7 cellular contexts compared by ENCODE assay signal in genomic region chr7:56080726-56081435, GRCh38. TPM values are rescaled to one million over a fixed set of nuclear protein-coding genes. Genes with fewer than 3 reads are reported as not detected.
DNase-seq lines count a peak whose midpoint lies in the region; TF ChIP-seq lines count a peak whose summit lies in the region.
"Not testable (repeated sequence)": the region's sequence is repeated elsewhere in the genome, so short reads cannot be mapped to it uniquely, and the experiment has no call there.

No MANE protein-coding gene starts in this region.

- H3K9ac ChIP-seq in BLaER1 treated with 17β-estradiol and CSF1 and Interleukin-3, amounts not matched to agents 10 nM and 100 nM, result not testable (repeated sequence)
- peak overlapping the region in 1 of 3 donors; percentile 84 for H3K9ac ChIP-seq in skeletal muscle tissue (ENCODE audit: low read depth in 1 of 3, low read length in 3 of 3)

- peaks cover 43 to 76% (median 56%) of the 10 kb centered on the region in 11 experiments for H3K36me3 ChIP-seq in BLaER1 treated with 17β-estradiol and CSF1 and Interleukin-3, amounts not matched to agents 10 nM and 100 nM
- H3K36me3 ChIP-seq in skeletal muscle tissue (ENCODE audit: control insufficient read depth in 3 of 3, insufficient read depth in 3 of 3, low read length in 3 of 3), result peaks cover 9 to 29% (median 27%) of the 10 kb centered on the region in 3 donors

- DNase-seq in coronary artery (ENCODE audit: low spot score), result not testable (repeated sequence)
- peak; percentile 63 for DNase-seq in cardiac septum (ENCODE audit: low spot score)
- peak; percentile 72 for DNase-seq in mesenteric fat pad (ENCODE audit: low spot score)

- peak overlapping the region in 9 of 11 experiments; percentile 58 to 91 (median 68); a peak in 14 of 22 replicates for H3K4me2 ChIP-seq in BLaER1 treated with 17β-estradiol and CSF1 and Interleukin-3, amounts not matched to agents 10 nM and 100 nM

- not testable (repeated sequence) for H3K27me3 ChIP-seq in BLaER1 treated with 17β-estradiol and CSF1 and Interleukin-3, amounts not matched to agents 10 nM and 100 nM; skeletal muscle tissue (ENCODE audit: control insufficient read depth in 3 of 3, insufficient read depth in 3 of 3, low read length in 3 of 3)

- intact Hi-C loops in cardiac septum (cut with DNase I), result not testable (repeated sequence)

- not testable (repeated sequence) for H3K9me3 ChIP-seq in BLaER1 treated with 17β-estradiol and CSF1 and Interleukin-3, amounts not matched to agents 10 nM and 100 nM (replicated peaks in 1 of 11); skeletal muscle tissue (ENCODE audit: control insufficient read depth in 3 of 3, low read length in 3 of 3)

- H3K4me1 ChIP-seq in BLaER1 treated with 17β-estradiol and CSF1 and Interleukin-3, amounts not matched to agents 10 nM and 100 nM, result peaks cover 22 to 84% (median 68%) of the 10 kb centered on the region in 10 experiments
- H3K4me1 ChIP-seq in skeletal muscle tissue (ENCODE audit: control insufficient read depth in 3 of 3, insufficient read depth in 3 of 3, low read length in 3 of 3), result peaks cover 73 to 82% (median 78%) of the 10 kb centered on the region in 3 donors

- not testable (repeated sequence) for TF ChIP-seq CTCF in coronary artery (IDR thresholded peaks at IDR 0.05)

- not testable (repeated sequence) for H3K4me3 ChIP-seq in BLaER1 treated with 17β-estradiol and CSF1 and Interleukin-3, amounts not matched to agents 10 nM and 100 nM; coronary artery; skeletal muscle tissue (ENCODE audit: low read length in 3 of 3)

- peaks cover 0 to 30% (median 0%) of the 10 kb centered on the region in 11 experiments; a peak in 9 of 22 replicates for H4K20me1 ChIP-seq in BLaER1 treated with 17β-estradiol and CSF1 and Interleukin-3, amounts not matched to agents 10 nM and 100 nM

- peak overlapping the region in 7 of 11 experiments; percentile 34 to 63 (median 47); a peak in 7 of 22 replicates for H3K27ac ChIP-seq in BLaER1 treated with 17β-estradiol and CSF1 and Interleukin-3, amounts not matched to agents 10 nM and 100 nM
- H3K27ac ChIP-seq in angular gyrus (ENCODE audit: low read depth, low read length) (peak overlapping the region; percentile 26), coronary artery (peak overlapping the region; percentile 61 to 87), skeletal muscle tissue (ENCODE audit: low read depth, low read length) (peak overlapping the region; percentile 54), temporal lobe (ENCODE audit: low read depth, low read length) (peak overlapping the region; percentile 90)

RNA-seq across cellular contexts. Expression of gene PHKG1, which starts 11.9 kb away (rescaled TPM):
- total RNA-seq in cardiac septum, result 15.3 TPM
- total RNA-seq in mesenteric fat pad, result 2.8 TPM
- total RNA-seq in skeletal muscle tissue, result 48.0 TPM
- 2.5 TPM for total RNA-seq in temporal lobe

RNA-seq across cellular contexts. Expression of gene SUMF2, which starts 16.8 kb away (rescaled TPM):
- total RNA-seq in cardiac septum (32.3 TPM), mesenteric fat pad (106 TPM), skeletal muscle tissue (63.2 TPM), temporal lobe (35.7 TPM)

RNA-seq across cellular contexts. Expression of gene CHCHD2, which starts 25.4 kb away (rescaled TPM):
- 394 TPM for total RNA-seq in cardiac septum
- total RNA-seq in mesenteric fat pad, result 249 TPM
- total RNA-seq in skeletal muscle tissue, result 221 TPM
- 119 TPM for total RNA-seq in temporal lobe

RNA-seq across cellular contexts. Expression of gene CCT6A, which starts 29.3 kb away (rescaled TPM):
- total RNA-seq in cardiac septum (74.0 TPM), mesenteric fat pad (99.8 TPM), skeletal muscle tissue (113 TPM), temporal lobe (140 TPM)

RNA-seq across cellular contexts. Expression of gene PSPH, which starts 29.6 kb away (rescaled TPM):
- total RNA-seq in cardiac septum (9.7 TPM), mesenteric fat pad (7.5 TPM), skeletal muscle tissue (13.6 TPM), temporal lobe (20.7 TPM)

Comparison
In these comparisons a context has a peak if more than half of its experiments do, and no peak if none do; other contexts are left out.
1. H3K27ac ChIP-seq: peak in every context shown above with its lines; median percentile 90 in temporal lobe; 74 in coronary artery; 54 in skeletal muscle tissue; 47 in BLaER1 treated with 17β-estradiol and CSF1 and Interleukin-3, amounts not matched to agents 10 nM and 100 nM; 26 in angular gyrus.